1 cellular context compared by ENCODE assay signal in the genomic region with DNA sequence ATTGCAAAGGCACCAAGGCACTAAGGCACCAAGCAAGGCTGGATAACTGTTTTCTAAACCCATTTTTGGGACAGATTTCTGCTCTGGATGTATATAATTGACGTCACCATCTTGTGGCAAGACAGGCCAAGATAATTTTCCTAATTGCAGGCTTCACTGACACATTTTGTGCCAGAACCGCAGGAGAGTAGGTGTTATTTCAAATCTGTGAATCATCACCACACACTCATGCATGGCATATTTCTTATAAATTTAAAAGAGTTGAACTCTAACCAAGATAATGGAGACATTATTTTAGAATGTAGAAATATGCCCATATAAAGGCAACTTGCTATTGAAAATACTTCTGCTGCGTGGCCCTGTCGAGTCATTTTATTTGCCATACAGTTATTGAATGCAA.
TF ChIP-seq lines count a peak whose summit lies in the region.

No MANE protein-coding gene starts in this region.

TF ChIP-seq in GM12891, 5 proteins besides CTCF, POLR2A, EP300 and RAD21:
- TF ChIP-seq TAF1 (IDR thresholded peaks at IDR 0.05; ENCODE audit: low read depth, low read length) (no peak), POU2F2 (IDR thresholded peaks at IDR 0.05; ENCODE audit: low read depth, low read length) (no peak), POLR2AphosphoS5 (IDR thresholded peaks at IDR 0.05; ENCODE audit: low read depth, low read length) (no peak), PAX5 (IDR thresholded peaks at IDR 0.05; ENCODE audit: insufficient read depth, low read length, severe bottlenecking) (no peak), SPI1 (IDR thresholded peaks at IDR 0.05; ENCODE audit: low read depth, low read length) (no peak)
